1 cellular context compared by ENCODE assay signal in genomic region chr1:38577385-38577784, GRCh38.
TF ChIP-seq lines count a peak whose summit lies in the region.

No MANE protein-coding gene starts in this region.

TF ChIP-seq in IMR-90, 13 proteins besides CTCF, POLR2A, EP300 and RAD21 (continued from another document):
- TF ChIP-seq MAFK (IDR thresholded peaks at IDR 0.05; ENCODE audit: low read depth, low read length) (no peak), ELK1 (IDR thresholded peaks at IDR 0.05; ENCODE audit: borderline replicate concordance, low read depth, low read length) (no peak), RFX5 (IDR thresholded peaks at IDR 0.05; ENCODE audit: low read depth, low read length) (no peak)
TF ChIP-seq in IMR-90: peak in this region for 0.
